In the genomic region with DNA sequence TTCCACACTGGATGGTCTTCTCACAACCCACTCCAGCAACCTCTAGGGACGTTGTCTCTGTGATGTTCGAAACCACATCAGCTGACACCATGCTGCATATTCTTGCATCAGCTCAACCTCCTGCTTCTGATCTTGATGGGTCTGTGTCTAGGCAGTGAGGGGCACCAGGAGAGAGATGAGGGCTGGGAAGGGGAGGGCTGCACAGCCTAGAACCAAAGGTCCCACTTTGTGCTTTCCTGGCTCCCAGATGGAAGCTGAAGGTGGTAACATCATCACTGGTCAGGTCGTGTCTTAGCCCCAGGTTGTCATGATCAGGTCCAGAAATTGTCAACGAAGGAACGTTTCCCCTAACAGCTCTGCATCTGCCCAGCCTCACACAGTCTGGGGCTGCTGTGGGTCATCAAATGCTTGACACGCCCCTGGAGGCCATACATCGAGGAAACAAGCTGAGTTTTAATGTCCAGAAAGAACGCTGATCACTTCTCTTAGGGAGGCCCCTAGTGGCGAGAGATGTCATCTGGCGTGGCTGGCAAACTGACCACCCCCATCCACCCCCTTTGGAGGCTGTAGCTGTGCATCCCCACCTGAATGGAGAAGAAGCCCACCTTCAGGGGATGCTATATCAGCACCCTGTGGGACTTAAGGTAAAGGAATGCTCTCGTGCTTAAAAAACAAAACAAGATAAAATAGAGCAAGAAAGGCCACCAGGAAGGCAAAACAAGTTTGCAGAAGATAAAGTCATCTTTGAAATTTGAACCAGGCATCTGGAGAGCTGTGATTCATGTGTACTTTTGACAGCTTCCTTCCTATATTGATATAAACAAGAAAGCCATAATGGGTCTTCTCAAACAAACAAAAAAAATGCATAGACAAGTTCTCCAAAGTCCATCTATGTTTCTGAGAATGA, we compare ENCODE assay signal across 8 cellular contexts. TPM values are rescaled to one million over a fixed set of nuclear protein-coding genes. Genes with fewer than 3 reads are reported as not detected.
DNase-seq lines count a peak whose midpoint lies in the region; ATAC-seq and TF ChIP-seq lines count a peak whose summit lies in the region.

No MANE protein-coding gene starts in this region.

- no peaks in the 10 kb centered on the region for H3K27me3 Mint-ChIP-seq in activated CD4-positive, alpha-beta T cell treated with anti-CD3 and anti-CD28 coated beads, Interleukin-2, amount 10 ng/mL, durations not matched to agents 24 days and 14 days
- no peaks in the 10 kb centered on the region for H3K27me3 Mint-ChIP-seq in central memory CD8-positive, alpha-beta T cell

- peaks cover 33% of the 10 kb centered on the region for H3K4me1 Mint-ChIP-seq in activated CD4-positive, alpha-beta T cell treated with anti-CD3 and anti-CD28 coated beads, Interleukin-2, amount 10 ng/mL, durations not matched to agents 24 days and 14 days
- peaks cover 24% of the 10 kb centered on the region for H3K4me1 Mint-ChIP-seq in central memory CD8-positive, alpha-beta T cell

- H3K36me3 Mint-ChIP-seq in activated CD4-positive, alpha-beta T cell treated with anti-CD3 and anti-CD28 coated beads, Interleukin-2, amount 10 ng/mL, durations not matched to agents 24 days and 14 days (ENCODE audit: low read depth): peaks cover 19% of the 10 kb centered on the region
- H3K36me3 Mint-ChIP-seq in central memory CD8-positive, alpha-beta T cell (ENCODE audit: insufficient read depth): peaks cover 11% of the 10 kb centered on the region

- H2AFZ ChIP-seq in KMS-11 (ENCODE audit: low read depth): no peak overlapping the region

- no peaks in the 10 kb centered on the region for H3K79me2 ChIP-seq in KMS-11 (ENCODE audit: insufficient read depth, low read depth)

- no peaks in the 10 kb centered on the region for H4K20me1 ChIP-seq in KMS-11 (ENCODE audit: insufficient read depth)

- TF ChIP-seq CTCF in KMS-11 (conservative IDR thresholded peaks at IDR 0.05; ENCODE audit: low read depth, low read length) (peak; percentile 33), left lung (IDR thresholded peaks at IDR 0.05) (peak; percentile 59 to 83), tibial artery (IDR thresholded peaks at IDR 0.05) (peak; percentile 45 to 51)

- ATAC-seq in GM21717 (IDR thresholded peaks at IDR 0.05; ENCODE audit: unreplicated experiment): peak; percentile 66
- ATAC-seq in central memory CD8-positive, alpha-beta T cell (replicated peaks; ENCODE audit: extremely low read depth, poor library complexity, severe bottlenecking): no peak
- peak; percentile 90 for ATAC-seq in left lung

- no peak overlapping the region for H3K4me2 ChIP-seq in KMS-11

- no peaks in the 10 kb centered on the region for H3K27me3 ChIP-seq in KMS-11 (ENCODE audit: insufficient read depth, low read depth)
- H3K27me3 ChIP-seq in SJCRH30: no peaks in the 10 kb centered on the region
- H3K27me3 ChIP-seq in left lung: no peaks in the 10 kb centered on the region
- H3K27me3 ChIP-seq in tibial artery: no peaks in the 10 kb centered on the region

- H3K9me3 Mint-ChIP-seq in activated CD4-positive, alpha-beta T cell treated with anti-CD3 and anti-CD28 coated beads, Interleukin-2, amount 10 ng/mL, durations not matched to agents 24 days and 14 days: peaks cover 8% of the 10 kb centered on the region
- peaks cover 7% of the 10 kb centered on the region for H3K9me3 Mint-ChIP-seq in central memory CD8-positive, alpha-beta T cell

- H3K9me3 ChIP-seq in SJCRH30 (replicated peaks) (no peaks in the 10 kb centered on the region), left lung (peaks cover 0 to 8% of the 10 kb centered on the region in 2 donors), tibial artery (peaks cover 0 to 5% (median 0%) of the 10 kb centered on the region in 3 donors)

- H3K27ac Mint-ChIP-seq in activated CD4-positive, alpha-beta T cell treated with anti-CD3 and anti-CD28 coated beads, Interleukin-2, amount 10 ng/mL, durations not matched to agents 24 days and 14 days: peak overlapping the region; percentile 88
- H3K27ac Mint-ChIP-seq in central memory CD8-positive, alpha-beta T cell (ENCODE audit: low read depth): peak overlapping the region; percentile 13

- peak; percentile 73 for DNase-seq in activated CD4-positive, alpha-beta T cell treated with anti-CD3 and anti-CD28 coated beads, Interleukin-2, amount 10 ng/mL, durations not matched to agents 24 days and 14 days
- DNase-seq in activated CD4-positive, alpha-beta T cell treated with anti-CD3 and anti-CD28 coated beads, Interleukin-2, amount 50 U/mL, for 1 hour: no peak
- peak; percentile 59 to 77 for DNase-seq in SJCRH30
- DNase-seq in central memory CD8-positive, alpha-beta T cell (ENCODE audit: low spot score in 2 of 2): no peak
- DNase-seq in left lung: peak; percentile 61 to 80
- DNase-seq in tibial artery: peak in 1 of 2 donors; percentile 55

- intact Hi-C loops in activated CD4-positive, alpha-beta T cell treated with anti-CD3 and anti-CD28 coated beads, Interleukin-2, amount 10 ng/mL, durations not matched to agents 24 days and 14 days (cut with micrococcal nuclease): no loop called here
- intact Hi-C loops in left lung (cut with DNase I) (no loop called here), tibial artery (cut with DNase I; ENCODE audit: low total_unique reads) (no loop called here)

- H3K4me1 ChIP-seq in KMS-11 (ENCODE audit: low read depth, poor library complexity, severe bottlenecking): no peaks in the 10 kb centered on the region
- no peaks in the 10 kb centered on the region for H3K4me1 ChIP-seq in SJCRH30
- peaks cover 0 to 18% of the 10 kb centered on the region in 2 donors for H3K4me1 ChIP-seq in left lung
- peaks cover 0 to 2% (median 0%) of the 10 kb centered on the region in 4 donors for H3K4me1 ChIP-seq in tibial artery

- H3K36me3 ChIP-seq in KMS-11 (ENCODE audit: insufficient read depth): no peaks in the 10 kb centered on the region
- no peaks in the 10 kb centered on the region for H3K36me3 ChIP-seq in SJCRH30
- no peaks in the 10 kb centered on the region for H3K36me3 ChIP-seq in left lung
- H3K36me3 ChIP-seq in tibial artery: no peaks in the 10 kb centered on the region

- no peak overlapping the region for H3K9ac ChIP-seq in KMS-11

- no peak overlapping the region for H3K27ac ChIP-seq in KMS-11
- no peak overlapping the region for H3K27ac ChIP-seq in SJCRH30
- no peak overlapping the region for H3K27ac ChIP-seq in left lung
- no peak overlapping the region for H3K27ac ChIP-seq in tibial artery

- H3K4me3 Mint-ChIP-seq in activated CD4-positive, alpha-beta T cell treated with anti-CD3 and anti-CD28 coated beads, Interleukin-2, amount 10 ng/mL, durations not matched to agents 24 days and 14 days: peak overlapping the region; percentile 58
- no peak overlapping the region for H3K4me3 Mint-ChIP-seq in central memory CD8-positive, alpha-beta T cell

- H3K4me3 ChIP-seq in KMS-11 (IDR thresholded peaks at IDR 0.05; ENCODE audit: insufficient read depth, low read depth, low read length) (no peak overlapping the region), SJCRH30 (no peak overlapping the region), left lung (no peak overlapping the region), tibial artery (no peak overlapping the region)

RNA-seq across cellular contexts. Expression of a gene that starts 58.3 kb away (rescaled TPM):
- total RNA-seq in activated CD4-positive, alpha-beta T cell treated with anti-CD3 and anti-CD28 coated beads, Interleukin-2, amount 10 ng/mL, durations not matched to agents 24 days and 14 days: 9.1 and 9.5 TPM in 2 replicates
- 19.0 and 25.8 TPM in 2 replicates for total RNA-seq in SJCRH30 (2014; rRNA removed; shearing (Covaris generic))
- 10 to 100 TPM; 52.5 to 57.1 TPM for total RNA-seq in left lung

Comparison
In these comparisons a context has a peak if more than half of its experiments do, and no peak if none do; other contexts are left out.
1. DNase-seq: peak in activated CD4-positive, alpha-beta T cell treated with anti-CD3 and anti-CD28 coated beads, Interleukin-2, amount 10 ng/mL, durations not matched to agents 24 days and 14 days (single experiment), SJCRH30 (2 of 2) and left lung (2 of 2); none in activated CD4-positive, alpha-beta T cell treated with anti-CD3 and anti-CD28 coated beads, Interleukin-2, amount 50 U/mL, for 1 hour (single experiment) and central memory CD8-positive, alpha-beta T cell (0 of 2).
2. Peak in every context shown above with its lines, with median percentiles within 50 percentile points of each other: CTCF ChIP-seq.